In the genomic region with DNA sequence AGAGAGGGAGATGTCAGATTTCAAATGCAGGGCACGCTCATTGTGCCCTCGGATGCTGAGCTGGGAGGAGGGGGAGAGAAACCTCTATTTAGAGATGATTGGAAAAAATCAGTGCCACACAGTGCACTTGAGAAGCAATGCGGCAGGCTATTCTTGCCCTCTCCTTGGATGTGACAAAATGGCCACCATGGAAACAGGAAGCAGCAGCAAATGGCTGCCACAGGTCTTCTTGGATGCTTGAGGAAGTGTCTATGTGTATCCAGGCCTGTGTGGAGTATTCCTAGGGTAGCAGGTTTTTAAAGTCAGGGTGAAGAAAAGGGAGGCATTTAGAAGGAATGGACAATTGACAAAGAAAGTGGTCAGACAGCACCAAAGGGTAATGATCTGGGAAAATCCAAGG, we compare ENCODE assay signal across 31 cellular contexts.
"Had no signal": no experiment of that assay in that cellular context is flagged by ENCODE, and none has a peak within 500 bp of the region (broad histone marks: within the 10 kb centered on the region; RNA-seq: fewer than 3 reads in every experiment).

No MANE protein-coding gene starts in this region.

- H3K27me3 Mint-ChIP-seq: activated CD4-positive, alpha-beta memory T cell treated with anti-CD3 and anti-CD28 coated beads, Interleukin-2, amount 10 ng/mL, durations not matched to agents 7 days and 5 days; activated CD4-positive, alpha-beta T cell treated with anti-CD3 and anti-CD28 coated beads, Interleukin-2, amount 10 ng/mL, durations not matched to agents 24 days and 14 days; activated naive CD4-positive, alpha-beta T cell treated with anti-CD3 and anti-CD28 coated beads, Interleukin-2, amount 10 ng/mL, durations not matched to agents 7 days and 5 days; activated naive CD8-positive, alpha-beta T cell treated with anti-CD3 and anti-CD28 coated beads, Interleukin-2, amount 10 ng/mL, durations not matched to agents 7 days and 5 days; activated T-cell treated with anti-CD3 and anti-CD28 coated beads, Interleukin-2, amount 50 U/mL, for 24 hours; brain; dendritic cell treated with granulocyte-macrophage colony-stimulating factor and Interleukin-4, amounts not matched to agents 40 ng/mL and 50 ng/mL, for 4 days had no signal

- H3K4me1 ChIP-seq: ascending aorta, breast epithelium had no signal

- H3K27me3 ChIP-seq: ascending aorta, breast epithelium, cardiac muscle cell, dorsolateral prefrontal cortex had no signal

- FAIRE-seq: frontal cortex had no signal

- H3K27ac ChIP-seq: ascending aorta, breast epithelium, cardiac muscle cell, coronary artery, dorsolateral prefrontal cortex had no signal

- H3K27ac Mint-ChIP-seq: activated CD4-positive, alpha-beta memory T cell treated with anti-CD3 and anti-CD28 coated beads, Interleukin-2, amount 10 ng/mL, durations not matched to agents 7 days and 5 days; activated CD4-positive, alpha-beta T cell treated with anti-CD3 and anti-CD28 coated beads for 36 hours; activated CD4-positive, alpha-beta T cell treated with anti-CD3 and anti-CD28 coated beads, Interleukin-2, amount 10 ng/mL, durations not matched to agents 24 days and 14 days; activated naive CD4-positive, alpha-beta T cell treated with anti-CD3 and anti-CD28 coated beads, Interleukin-2, amount 10 ng/mL, durations not matched to agents 7 days and 5 days; activated naive CD4-positive, alpha-beta T cell treated with anti-CD3 and anti-CD28 coated beads, Interleukin-2, amount 50 U/mL, for 72 hours; activated naive CD8-positive, alpha-beta T cell treated with anti-CD3 and anti-CD28 coated beads, Interleukin-2, amount 10 ng/mL, durations not matched to agents 7 days and 5 days; activated T-cell treated with anti-CD3 and anti-CD28 coated beads, Interleukin-2, amount 50 U/mL, for 24 hours; activated T-cell treated with anti-CD3 and anti-CD28 coated beads, Interleukin-2, amount 50 U/mL, for 72 hours; brain; dendritic cell treated with granulocyte-macrophage colony-stimulating factor and Interleukin-4, amounts not matched to agents 40 ng/mL and 50 ng/mL, for 4 days; endodermal cell had no signal

- H3K4me1 Mint-ChIP-seq: activated CD4-positive, alpha-beta memory T cell treated with anti-CD3 and anti-CD28 coated beads, Interleukin-2, amount 10 ng/mL, durations not matched to agents 7 days and 5 days; activated CD4-positive, alpha-beta T cell treated with anti-CD3 and anti-CD28 coated beads for 36 hours; activated CD4-positive, alpha-beta T cell treated with anti-CD3 and anti-CD28 coated beads, Interleukin-2, amount 10 ng/mL, durations not matched to agents 24 days and 14 days; activated naive CD4-positive, alpha-beta T cell treated with anti-CD3 and anti-CD28 coated beads, Interleukin-2, amount 10 ng/mL, durations not matched to agents 7 days and 5 days; activated naive CD8-positive, alpha-beta T cell treated with anti-CD3 and anti-CD28 coated beads, Interleukin-2, amount 10 ng/mL, durations not matched to agents 7 days and 5 days had no signal

- H3K36me3 Mint-ChIP-seq: activated naive CD4-positive, alpha-beta T cell treated with anti-CD3 and anti-CD28 coated beads, Interleukin-2, amount 10 ng/mL, durations not matched to agents 7 days and 5 days; activated naive CD4-positive, alpha-beta T cell treated with anti-CD3 and anti-CD28 coated beads, Interleukin-2, amount 50 U/mL, for 72 hours; activated naive CD8-positive, alpha-beta T cell treated with anti-CD3 and anti-CD28 coated beads, Interleukin-2, amount 10 ng/mL, durations not matched to agents 7 days and 5 days; brain had no signal

- DNase-seq: activated CD4-positive, alpha-beta memory T cell treated with anti-CD3 and anti-CD28 coated beads, Interleukin-2, amount 10 ng/mL, durations not matched to agents 7 days and 5 days; activated CD4-positive, alpha-beta T cell treated with anti-CD3 and anti-CD28 coated beads for 36 hours; activated CD4-positive, alpha-beta T cell treated with anti-CD3 and anti-CD28 coated beads, Interleukin-2, amount 10 ng/mL, durations not matched to agents 24 days and 14 days; activated CD4-positive, alpha-beta T cell treated with anti-CD3 and anti-CD28 coated beads, Interleukin-2, amount 50 U/mL, for 4 hours; activated CD4-positive, CD25-positive, alpha-beta regulatory T cell; activated CD4-positive, CD25-positive, alpha-beta regulatory T cell treated with anti-CD3 and anti-CD28 coated beads, Interleukin-2, amount 50 U/mL, for 72 hours; activated CD8-positive, alpha-beta memory T cell treated with anti-CD3 and anti-CD28 coated beads, Interleukin-2, amount 50 U/mL, for 48 hours; activated gamma-delta T cell; activated naive CD4-positive, alpha-beta T cell; activated naive CD4-positive, alpha-beta T cell treated with anti-CD3 and anti-CD28 coated beads, Interleukin-2, amount 10 ng/mL, durations not matched to agents 7 days and 5 days; activated naive CD8-positive, alpha-beta T cell treated with anti-CD3 and anti-CD28 coated beads, Interleukin-2, amount 10 ng/mL, durations not matched to agents 7 days and 5 days; activated T-cell treated with anti-CD3 and anti-CD28 coated beads for 4 hours; activated T-cell treated with anti-CD3 and anti-CD28 coated beads, Interleukin-2, amount 50 U/mL, for 24 hours; activated T-cell treated with anti-CD3 and anti-CD28 coated beads, Interleukin-2, amount 50 U/mL, for 72 hours; central memory CD4-positive, alpha-beta T cell; cerebellar nuclear complex; dorsolateral prefrontal cortex; effector memory CD4-positive, alpha-beta T cell; endodermal cell; foreskin fibroblast; head of caudate nucleus; T-helper 2 cell had no signal

- H3K4me3 ChIP-seq: ascending aorta, breast epithelium, cardiac muscle cell, coronary artery, dorsolateral prefrontal cortex had no signal

- H3K36me3 ChIP-seq: ascending aorta, breast epithelium, cardiac muscle cell had no signal

- H3K9me3 ChIP-seq: ascending aorta, breast epithelium had no signal

- ATAC-seq: activated CD4-positive, alpha-beta T cell treated with anti-CD3 and anti-CD28 coated beads for 36 hours; activated naive CD4-positive, alpha-beta T cell treated with anti-CD3 and anti-CD28 coated beads, Interleukin-2, amount 50 U/mL, for 72 hours; activated T-cell treated with anti-CD3 and anti-CD28 coated beads, Interleukin-2, amount 50 U/mL, for 72 hours; esophagus mucosa had no signal

- H3K9me3 Mint-ChIP-seq: activated CD4-positive, alpha-beta memory T cell treated with anti-CD3 and anti-CD28 coated beads, Interleukin-2, amount 10 ng/mL, durations not matched to agents 7 days and 5 days; activated CD4-positive, alpha-beta T cell treated with anti-CD3 and anti-CD28 coated beads, Interleukin-2, amount 10 ng/mL, durations not matched to agents 24 days and 14 days; activated naive CD4-positive, alpha-beta T cell treated with anti-CD3 and anti-CD28 coated beads, Interleukin-2, amount 10 ng/mL, durations not matched to agents 7 days and 5 days; activated naive CD4-positive, alpha-beta T cell treated with anti-CD3 and anti-CD28 coated beads, Interleukin-2, amount 50 U/mL, for 72 hours; activated T-cell treated with anti-CD3 and anti-CD28 coated beads, Interleukin-2, amount 50 U/mL, for 24 hours; activated T-cell treated with anti-CD3 and anti-CD28 coated beads, Interleukin-2, amount 50 U/mL, for 72 hours; endodermal cell had no signal

- H3K4me3 Mint-ChIP-seq: activated CD4-positive, alpha-beta memory T cell treated with anti-CD3 and anti-CD28 coated beads, Interleukin-2, amount 10 ng/mL, durations not matched to agents 7 days and 5 days; activated CD4-positive, alpha-beta T cell treated with anti-CD3 and anti-CD28 coated beads for 36 hours; activated CD4-positive, alpha-beta T cell treated with anti-CD3 and anti-CD28 coated beads, Interleukin-2, amount 10 ng/mL, durations not matched to agents 24 days and 14 days; activated naive CD4-positive, alpha-beta T cell treated with anti-CD3 and anti-CD28 coated beads, Interleukin-2, amount 10 ng/mL, durations not matched to agents 7 days and 5 days; activated naive CD8-positive, alpha-beta T cell treated with anti-CD3 and anti-CD28 coated beads, Interleukin-2, amount 10 ng/mL, durations not matched to agents 7 days and 5 days; activated T-cell treated with anti-CD3 and anti-CD28 coated beads, Interleukin-2, amount 50 U/mL, for 24 hours; activated T-cell treated with anti-CD3 and anti-CD28 coated beads, Interleukin-2, amount 50 U/mL, for 72 hours; brain; dendritic cell treated with granulocyte-macrophage colony-stimulating factor and Interleukin-4, amounts not matched to agents 40 ng/mL and 50 ng/mL, for 4 days; endodermal cell had no signal
